Comparison of ENCODE assay signal across 28 cellular contexts in genomic region chr14:35078082-35078481, GRCh38.
"Had no signal": no experiment of that assay in that cellular context is flagged by ENCODE, and none has a peak within 500 bp of the region (broad histone marks: within the 10 kb centered on the region; RNA-seq: fewer than 3 reads in every experiment).

No MANE protein-coding gene starts in this region.

- H3K27ac ChIP-seq: Peyer's patch had no signal

- H3K27me3 Mint-ChIP-seq: activated naive CD8-positive, alpha-beta T cell; brain had no signal

- H3K4me3 ChIP-seq: Peyer's patch had no signal

- ATAC-seq: activated CD8-positive, alpha-beta T cell treated with anti-CD3 and anti-CD28 coated beads, Interleukin-2, amount 10 ng/mL, durations not matched to agents 7 days and 5 days; WTC11 had no signal

- H3K9me3 Mint-ChIP-seq: T-helper 1 cell treated with Interleukin-12 subunit alpha and Interleukin-12 subunit beta and Interleukin-4 antibody, amounts not matched to agents 30 μg/mL and 1 μg/mL, for 36 hours; WTC11 had no signal

- H3K9me3 ChIP-seq: Peyer's patch had no signal

- H3K4me3 Mint-ChIP-seq: activated CD8-positive, alpha-beta T cell treated with anti-CD3 and anti-CD28 coated beads, Interleukin-2, amount 10 ng/mL, durations not matched to agents 7 days and 5 days; activated naive CD8-positive, alpha-beta T cell; brain; T-helper 1 cell treated with Interleukin-12 subunit alpha and Interleukin-12 subunit beta and Interleukin-4 antibody, amounts not matched to agents 30 μg/mL and 1 μg/mL, for 36 hours; WTC11 had no signal

- FAIRE-seq: astrocyte had no signal

- DNase-seq: activated CD4-positive, alpha-beta T cell treated with anti-CD3 and anti-CD28 coated beads for 48 hours; activated CD4-positive, alpha-beta T cell treated with anti-CD3 and anti-CD28 coated beads, Interleukin-2, amount 50 U/mL, for 4 hours; activated CD4-positive, CD25-positive, alpha-beta regulatory T cell treated with anti-CD3 and anti-CD28 coated beads, Interleukin-2, amount 50 U/mL, for 72 hours; activated CD8-positive, alpha-beta memory T cell treated with anti-CD3 and anti-CD28 coated beads, Interleukin-2, amount 50 U/mL, for 48 hours; activated CD8-positive, alpha-beta T cell treated with anti-CD3 and anti-CD28 coated beads, Interleukin-2, amount 10 ng/mL, durations not matched to agents 7 days and 5 days; activated effector memory CD4-positive, alpha-beta T cell treated with Interleukin-2 at 50 U/mL for 16 hours; activated naive CD4-positive, alpha-beta T cell; activated T-cell treated with anti-CD3 and anti-CD28 coated beads, Interleukin-2, amount 50 U/mL, for 1 hour; amygdala; Kasumi-1; KBM-7; NCI-H1092; NCI-H1417; NCI-H1694; NCI-H2029; NCI-H2107; NCI-H345; NCI-H510A; NCI-H69; NK-92 treated with Interleukin-12 subunit alpha and Interleukin-12 subunit beta, amount 100 ng/mL, for 24 hours; Peyer's patch; SHP77 treated with DMSO at 0.1 percent for 48 hours; T-helper 9 cell had no signal

- H3K4me1 Mint-ChIP-seq: brain, WTC11 had no signal

- H3K27ac Mint-ChIP-seq: activated CD8-positive, alpha-beta T cell treated with anti-CD3 and anti-CD28 coated beads, Interleukin-2, amount 10 ng/mL, durations not matched to agents 7 days and 5 days; activated naive CD8-positive, alpha-beta T cell; brain; T-helper 1 cell treated with Interleukin-12 subunit alpha and Interleukin-12 subunit beta and Interleukin-4 antibody, amounts not matched to agents 30 μg/mL and 1 μg/mL, for 36 hours; WTC11 had no signal

- H3K27me3 ChIP-seq: Peyer's patch had no signal
